Comparison of ENCODE assay signal across 8 cellular contexts in the genomic region with DNA sequence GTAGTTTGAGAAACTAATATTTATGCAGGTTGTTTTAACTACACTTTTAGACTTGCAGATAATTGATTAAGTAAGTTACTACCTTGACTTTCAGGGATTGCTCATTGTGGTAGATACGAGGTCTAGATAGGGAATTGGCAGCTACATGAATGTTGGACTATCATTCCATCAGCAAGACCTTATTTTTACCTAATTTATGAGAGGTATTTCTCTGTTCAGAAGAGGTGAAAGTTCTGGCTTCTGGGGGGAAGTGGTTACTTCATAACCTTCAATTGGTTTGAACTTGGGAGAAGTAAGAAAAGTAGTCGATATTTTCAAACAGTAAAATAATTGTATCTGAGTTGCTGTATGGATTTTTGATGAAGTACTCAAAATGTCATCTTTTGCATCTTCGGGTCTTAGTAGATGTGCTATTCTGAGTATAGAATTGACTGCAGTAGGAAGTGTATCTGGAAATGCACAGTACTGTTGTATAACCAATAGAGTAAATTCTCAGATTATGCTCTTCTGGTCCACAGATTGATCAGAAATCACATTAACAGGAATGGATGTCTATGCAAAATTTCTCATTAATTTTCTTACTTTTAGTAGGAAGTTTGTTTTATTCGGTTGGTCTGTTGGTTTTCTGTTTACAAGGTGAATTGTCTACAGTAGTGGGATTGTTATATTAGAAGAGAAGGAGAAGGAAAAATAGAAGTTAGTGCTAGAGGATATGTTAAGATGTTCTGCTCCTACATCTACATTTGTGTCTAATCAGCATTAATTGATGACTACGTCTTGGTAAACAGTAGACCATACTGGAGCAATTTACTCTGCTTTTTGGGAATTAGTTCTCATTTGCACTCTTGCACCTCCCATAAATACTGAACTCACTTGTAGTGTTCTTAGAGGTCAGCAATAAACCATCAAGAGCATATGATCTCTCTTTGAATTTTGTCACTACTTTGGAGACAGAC. TPM values are rescaled to one million over a fixed set of nuclear protein-coding genes. Genes with fewer than 3 reads are reported as not detected.
A peak's percentile ranks its signal among the peaks of the same experiment; 100 is the strongest.
DNase-seq lines count a peak whose midpoint lies in the region; ATAC-seq and TF ChIP-seq lines count a peak whose summit lies in the region.

No MANE protein-coding gene starts in this region.

- peaks cover 21% of the 10 kb centered on the region for H3K4me1 Mint-ChIP-seq in progenitor cell of endocrine pancreas (ENCODE audit: low read depth)

- H3K9me3 Mint-ChIP-seq in progenitor cell of endocrine pancreas (ENCODE audit: low read depth): no peaks in the 10 kb centered on the region

- H4K20me1 ChIP-seq in OCI-LY3 (ENCODE audit: insufficient read depth, low read length): peaks cover 57% of the 10 kb centered on the region

- no peak for DNase-seq in coronary artery (ENCODE audit: low spot score)
- no peak for DNase-seq in progenitor cell of endocrine pancreas (ENCODE audit: low spot score, unreplicated experiment)
- no peak for DNase-seq in Ammon's horn (ENCODE audit: low spot score)
- DNase-seq in DMS79 treated with DMSO at 0.1 percent for 48 hours (lab: John Stamatoyannopoulos, UW): no peak
- no peak for DNase-seq in NCI-H2171 (lab: John Stamatoyannopoulos, UW)

- no peak for ATAC-seq in GM21367 (IDR thresholded peaks at IDR 0.05; ENCODE audit: unreplicated experiment)

- TF ChIP-seq CTCF in GM12875 (IDR thresholded peaks at IDR 0.05; ENCODE audit: borderline replicate concordance, insufficient read depth, low read depth, low read length): no peak
- no peak for TF ChIP-seq CTCF in OCI-LY3 (IDR thresholded peaks at IDR 0.05; ENCODE audit: low read depth, low read length)
- TF ChIP-seq CTCF in coronary artery (IDR thresholded peaks at IDR 0.05): no peak
- TF ChIP-seq CTCF in progenitor cell of endocrine pancreas (IDR thresholded peaks at IDR 0.05; ENCODE audit: unreplicated experiment): no peak

- H3K27ac Mint-ChIP-seq in progenitor cell of endocrine pancreas: peak overlapping the region; percentile 81

- H3K4me3 ChIP-seq in GM12875 (ENCODE audit: low read depth, low read length) (peak overlapping the region; percentile 78), OCI-LY3 (ENCODE audit: low read length) (peak overlapping the region; percentile 81), coronary artery (peak overlapping the region; percentile 99)

- H2AFZ ChIP-seq in OCI-LY3 (ENCODE audit: low read depth, low read length): no peak overlapping the region

- H3K4me3 Mint-ChIP-seq in progenitor cell of endocrine pancreas (ENCODE audit: low read depth): peak overlapping the region; percentile 95

- H3K36me3 Mint-ChIP-seq in progenitor cell of endocrine pancreas (ENCODE audit: insufficient read depth): no peaks in the 10 kb centered on the region

- peaks cover 9% of the 10 kb centered on the region for H3K36me3 ChIP-seq in OCI-LY3 (replicated peaks; ENCODE audit: low read depth, low read length)

- H3K4me1 ChIP-seq in OCI-LY3 (ENCODE audit: low read length): peaks cover 51% of the 10 kb centered on the region

- H3K9ac ChIP-seq in OCI-LY3 (ENCODE audit: low read length): peak overlapping the region; percentile 99

- peak overlapping the region; percentile 74 for H3K4me2 ChIP-seq in OCI-LY3 (ENCODE audit: low read length)

- peaks cover 84% of the 10 kb centered on the region for H3K79me2 ChIP-seq in OCI-LY3 (ENCODE audit: low read length)

- no peaks in the 10 kb centered on the region for H3K9me3 ChIP-seq in OCI-LY3 (ENCODE audit: insufficient read depth, low read length)

- peak overlapping the region; percentile 93 for H3K27ac ChIP-seq in OCI-LY3 (ENCODE audit: low read length)
- H3K27ac ChIP-seq in coronary artery: no peak overlapping the region

- H3K27me3 ChIP-seq in OCI-LY3 (ENCODE audit: low read depth, low read length): no peaks in the 10 kb centered on the region

- no peaks in the 10 kb centered on the region for H3K27me3 Mint-ChIP-seq in progenitor cell of endocrine pancreas

RNA-seq across cellular contexts. Expression of a gene that starts 3.0 kb away (rescaled TPM):
- 25.1 and 27.6 TPM in 2 replicates for total RNA-seq in progenitor cell of endocrine pancreas
